8 cellular contexts compared by ENCODE assay signal in genomic region chr12:66782-67504, GRCh38. TPM values are rescaled to one million over a fixed set of nuclear protein-coding genes. Genes with fewer than 3 reads are reported as not detected.
DNase-seq lines count a peak whose midpoint lies in the region; ATAC-seq and TF ChIP-seq lines count a peak whose summit lies in the region.
"Not testable (repeated sequence)": the region's sequence is repeated elsewhere in the genome, so short reads cannot be mapped to it uniquely, and the experiment has no call there.

No MANE protein-coding gene starts in this region.

- not testable (repeated sequence) for H3K27ac ChIP-seq in neural progenitor cell, thyroid gland

- H3K9me3 ChIP-seq in neural progenitor cell (ENCODE audit: low read depth); thyroid gland: not testable (repeated sequence)

- WGBS in thyroid gland, 2 donors = 9 to 14% methylated on average over 10 of the region's 66 CpGs

- not testable (repeated sequence) for H3K9ac ChIP-seq in neural progenitor cell

- peak overlapping the region; percentile 69 for H3K4me2 ChIP-seq in neural progenitor cell

- H2AFZ ChIP-seq in neural progenitor cell (replicated peaks) = not testable (repeated sequence)

- DNase-seq in SK-N-DZ (ENCODE audit: low spot score) (peak; percentile 79), immature natural killer cell (peak; percentile 28 to 36 (median 29)), neural progenitor cell (ENCODE audit: low spot score) (peak; percentile 94), thyroid gland (peak; percentile 54 to 60)
- not testable (repeated sequence) for DNase-seq in activated naive CD8-positive, alpha-beta T cell treated with anti-CD3 and anti-CD28 coated beads, Interleukin-2, amount 50 U/mL, for 24 hours; epithelial cell of proximal tubule (ENCODE audit: low read depth)

- TF ChIP-seq CTCF in epithelial cell of proximal tubule (conservative IDR thresholded peaks at IDR 0.05; ENCODE audit: low read depth, low read length); neural progenitor cell (IDR thresholded peaks at IDR 0.05); thyroid gland (IDR thresholded peaks at IDR 0.05): not testable (repeated sequence)

- H3F3A ChIP-seq in neural progenitor cell (ENCODE audit: low read depth) = not testable (repeated sequence)

- ATAC-seq in GM18505 (IDR thresholded peaks at IDR 0.05; ENCODE audit: unreplicated experiment) = peak; percentile 48
- peak; percentile 83 for ATAC-seq in HG02938 (IDR thresholded peaks at IDR 0.05; ENCODE audit: unreplicated experiment)
- peak; percentile 83 for ATAC-seq in activated naive CD8-positive, alpha-beta T cell treated with anti-CD3 and anti-CD28 coated beads, Interleukin-2, amount 50 U/mL, for 24 hours

- H3K4me3 ChIP-seq in epithelial cell of proximal tubule (ENCODE audit: low read depth, low read length) = peak overlapping the region; percentile 28
- H3K4me3 ChIP-seq in neural progenitor cell = peak overlapping the region; percentile 43
- H3K4me3 ChIP-seq in thyroid gland (replicated peaks in 1 of 3) = not testable (repeated sequence)

- peaks cover 36% of the 10 kb centered on the region for H3K27me3 Mint-ChIP-seq in activated naive CD8-positive, alpha-beta T cell treated with anti-CD3 and anti-CD28 coated beads, Interleukin-2, amount 50 U/mL, for 24 hours
- peaks cover 4 to 18% (median 15%) of the 10 kb centered on the region in 3 donors for H3K27me3 Mint-ChIP-seq in immature natural killer cell (ENCODE audit: low read depth in 3 of 3)
- peaks cover 26% of the 10 kb centered on the region for H3K27me3 Mint-ChIP-seq in neural progenitor cell (ENCODE audit: insufficient read depth, low read depth)

- not testable (repeated sequence) for TF ChIP-seq POLR2A in GM18505 (IDR thresholded peaks at IDR 0.05; ENCODE audit: borderline replicate concordance, extremely low read depth, insufficient read depth, insufficient read length); thyroid gland (IDR thresholded peaks at IDR 0.05)

- H3K4me1 ChIP-seq in neural progenitor cell, thyroid gland: not testable (repeated sequence)

- H4K20me1 ChIP-seq in neural progenitor cell (ENCODE audit: low read depth) = not testable (repeated sequence)

- not testable (repeated sequence) for H3K79me2 ChIP-seq in neural progenitor cell (ENCODE audit: low read depth)

- not testable (repeated sequence) for H3K36me3 Mint-ChIP-seq in activated naive CD8-positive, alpha-beta T cell treated with anti-CD3 and anti-CD28 coated beads, Interleukin-2, amount 50 U/mL, for 24 hours (ENCODE audit: low read depth); immature natural killer cell; neural progenitor cell

- not testable (repeated sequence) for H3K4me3 Mint-ChIP-seq in activated naive CD8-positive, alpha-beta T cell treated with anti-CD3 and anti-CD28 coated beads, Interleukin-2, amount 50 U/mL, for 24 hours; immature natural killer cell; neural progenitor cell

- H3K4me1 Mint-ChIP-seq in activated naive CD8-positive, alpha-beta T cell treated with anti-CD3 and anti-CD28 coated beads, Interleukin-2, amount 50 U/mL, for 24 hours; immature natural killer cell; neural progenitor cell: not testable (repeated sequence)

- H3K36me3 ChIP-seq in neural progenitor cell, thyroid gland: not testable (repeated sequence)

- intact Hi-C loops in thyroid gland (cut with DNase I) = not testable (repeated sequence)

- not testable (repeated sequence) for H3K9me3 Mint-ChIP-seq in activated naive CD8-positive, alpha-beta T cell treated with anti-CD3 and anti-CD28 coated beads, Interleukin-2, amount 50 U/mL, for 24 hours; immature natural killer cell; neural progenitor cell

- not testable (repeated sequence) for H3K27ac Mint-ChIP-seq in activated naive CD8-positive, alpha-beta T cell treated with anti-CD3 and anti-CD28 coated beads, Interleukin-2, amount 50 U/mL, for 24 hours; immature natural killer cell; neural progenitor cell

- peaks cover 61% of the 10 kb centered on the region for H3K27me3 ChIP-seq in neural progenitor cell
- not testable (repeated sequence) for H3K27me3 ChIP-seq in thyroid gland

RNA-seq across cellular contexts. Expression of gene IQSEC3, which starts 0.4 kb away (rescaled TPM):
- polyA plus RNA-seq in SK-N-DZ (2014; cell fraction: cytosol; rRNA removed) = 0.48 and 0.61 TPM in 2 replicates
- 1.1 and 2.9 TPM in 2 replicates for polyA plus RNA-seq in SK-N-DZ (2014; cell fraction: nucleus; rRNA removed)
- total RNA-seq in epithelial cell of proximal tubule (0.22 and 1.3 TPM in 2 replicates), neural progenitor cell (ENCODE audit: low replicate concordance) (0.09 and 1.0 TPM in 2 replicates), thyroid gland (1 to 10 TPM in 2 of 4 donors, under 1 TPM in 2; 0.27 to 1.3 (median 1.0) TPM)
- under 1 TPM in 1 of 3 donors, not detected in 2; 0.07 TPM for polyA plus RNA-seq in immature natural killer cell
